9 cellular contexts compared by ENCODE assay signal in genomic region chr18:47254341-47254939, GRCh38. TPM values are rescaled to one million over a fixed set of nuclear protein-coding genes. Genes with fewer than 3 reads are reported as not detected.
A peak's percentile ranks its signal among the peaks of the same experiment; 100 is the strongest.
DNase-seq lines count a peak whose midpoint lies in the region; ATAC-seq and TF ChIP-seq lines count a peak whose summit lies in the region.
"Had no signal": no experiment of that assay in that cellular context is flagged by ENCODE, and none has a peak within 500 bp of the region (broad histone marks: within the 10 kb centered on the region; RNA-seq: fewer than 3 reads in every experiment).

No MANE protein-coding gene starts in this region.

- no peak overlapping the region for H3K4me3 Mint-ChIP-seq in activated CD4-positive, alpha-beta memory T cell treated with anti-CD3 and anti-CD28 coated beads, Interleukin-2, amount 10 ng/mL, durations not matched to agents 7 days and 5 days

- no peak for ATAC-seq in Right ventricle myocardium superior (ENCODE audit: poor library complexity)
- ATAC-seq in upper lobe of right lung: peak; percentile 61
- ATAC-seq in HG03439 (IDR thresholded peaks at IDR 0.05; ENCODE audit: unreplicated experiment): no peak

- H3K9me3 Mint-ChIP-seq in activated CD4-positive, alpha-beta memory T cell treated with anti-CD3 and anti-CD28 coated beads, Interleukin-2, amount 10 ng/mL, durations not matched to agents 7 days and 5 days: no peaks in the 10 kb centered on the region

- peaks cover 0 to 7% of the 10 kb centered on the region in 2 donors for H3K4me1 ChIP-seq in right atrium auricular region
- H3K4me1 ChIP-seq in hepatocyte (ENCODE audit: insufficient read depth): no peaks in the 10 kb centered on the region
- H3K4me1 ChIP-seq in upper lobe of right lung: peaks cover 2% of the 10 kb centered on the region
- no peaks in the 10 kb centered on the region for H3K4me1 ChIP-seq in MM.1S (ENCODE audit: low read length)

- H3K9me3 ChIP-seq in right atrium auricular region: no peaks in the 10 kb centered on the region
- no peaks in the 10 kb centered on the region for H3K9me3 ChIP-seq in hepatocyte (ENCODE audit: low read depth)
- H3K9me3 ChIP-seq in upper lobe of right lung: no peaks in the 10 kb centered on the region
- no peaks in the 10 kb centered on the region for H3K9me3 ChIP-seq in MG63
- H3K9me3 ChIP-seq in MM.1S (replicated peaks; ENCODE audit: insufficient read depth, low read length): no peaks in the 10 kb centered on the region

- WGBS in hepatocyte (ENCODE audit: low lambda C conversion rate, missing lambda C conversion rate): 5% methylated on average over 31 of the region's 31 CpGs

- H3K79me2 ChIP-seq in hepatocyte (no peaks in the 10 kb centered on the region), MM.1S (ENCODE audit: low read length) (no peaks in the 10 kb centered on the region)

- no peak overlapping the region for H3K27ac Mint-ChIP-seq in activated CD4-positive, alpha-beta memory T cell treated with anti-CD3 and anti-CD28 coated beads, Interleukin-2, amount 10 ng/mL, durations not matched to agents 7 days and 5 days

- no peaks in the 10 kb centered on the region for H3F3A ChIP-seq in MM.1S (ENCODE audit: insufficient read depth, low read length)

- POLR2A ChIA-PET in activated CD4-positive, alpha-beta memory T cell treated with anti-CD3 and anti-CD28 coated beads, Interleukin-2, amount 10 ng/mL, durations not matched to agents 7 days and 5 days (lab: Charles Lee): no interaction called here

- H3K9ac ChIP-seq in MM.1S (ENCODE audit: low read length): no peak overlapping the region

- H4K20me1 ChIP-seq in hepatocyte (ENCODE audit: insufficient read depth, poor library complexity, severe bottlenecking) (no peaks in the 10 kb centered on the region), MM.1S (ENCODE audit: insufficient read depth, low read length) (no peaks in the 10 kb centered on the region)

- H3K36me3 Mint-ChIP-seq in activated CD4-positive, alpha-beta memory T cell treated with anti-CD3 and anti-CD28 coated beads, Interleukin-2, amount 10 ng/mL, durations not matched to agents 7 days and 5 days (ENCODE audit: low read depth): peaks cover 4% of the 10 kb centered on the region

- peak; percentile 48 for DNase-seq in Right ventricle myocardium superior
- DNase-seq in right atrium auricular region (ENCODE audit: low spot score): no peak
- peak; percentile 46 for DNase-seq in activated CD4-positive, alpha-beta memory T cell treated with anti-CD3 and anti-CD28 coated beads, Interleukin-2, amount 10 ng/mL, durations not matched to agents 7 days and 5 days
- DNase-seq in hepatocyte (ENCODE audit: low spot score): peak; percentile 78
- peak; percentile 80 for DNase-seq in upper lobe of right lung
- DNase-seq in MG63: no peak
- DNase-seq in MM.1S: no peak
- DNase-seq: NCI-H1694 treated with DMSO at 0.1 percent for 48 hours had no signal

- peaks cover 3% of the 10 kb centered on the region for H3K4me1 Mint-ChIP-seq in activated CD4-positive, alpha-beta memory T cell treated with anti-CD3 and anti-CD28 coated beads, Interleukin-2, amount 10 ng/mL, durations not matched to agents 7 days and 5 days

- H3K27ac ChIP-seq in right atrium auricular region (no peak overlapping the region), hepatocyte (no peak overlapping the region), upper lobe of right lung (no peak overlapping the region), MM.1S (ENCODE audit: low read length) (no peak overlapping the region)

- peaks cover 75% of the 10 kb centered on the region for H3K27me3 Mint-ChIP-seq in activated CD4-positive, alpha-beta memory T cell treated with anti-CD3 and anti-CD28 coated beads, Interleukin-2, amount 10 ng/mL, durations not matched to agents 7 days and 5 days

- H2AFZ ChIP-seq in hepatocyte (no peak overlapping the region), MM.1S (ENCODE audit: low read length) (no peak overlapping the region)

- H3K27me3 ChIP-seq in right atrium auricular region (peaks cover 23 to 26% of the 10 kb centered on the region in 2 donors), hepatocyte (peaks cover 100% of the 10 kb centered on the region), upper lobe of right lung (peaks cover 95% of the 10 kb centered on the region), MG63 (peaks cover 54% of the 10 kb centered on the region), MM.1S (replicated peaks; ENCODE audit: insufficient read depth, low read length) (no peaks in the 10 kb centered on the region)

- no peak overlapping the region for H3K4me3 ChIP-seq in right atrium auricular region
- no peak overlapping the region for H3K4me3 ChIP-seq in hepatocyte
- H3K4me3 ChIP-seq in upper lobe of right lung: no peak overlapping the region
- no peak overlapping the region for H3K4me3 ChIP-seq in MG63
- no peak overlapping the region for H3K4me3 ChIP-seq in MM.1S (ENCODE audit: low read length)

- CTCF ChIA-PET in activated CD4-positive, alpha-beta memory T cell treated with anti-CD3 and anti-CD28 coated beads, Interleukin-2, amount 10 ng/mL, durations not matched to agents 7 days and 5 days (lab: Charles Lee): no interaction called here

- TF ChIP-seq CTCF in right atrium auricular region (IDR thresholded peaks at IDR 0.05): no peak
- no peak for TF ChIP-seq CTCF in hepatocyte (IDR thresholded peaks at IDR 0.05; ENCODE audit: poor library complexity)
- TF ChIP-seq CTCF in upper lobe of right lung (IDR thresholded peaks at IDR 0.05): no peak
- TF ChIP-seq CTCF in MM.1S (IDR thresholded peaks at IDR 0.05; ENCODE audit: low read length): no peak

- H3K4me2 ChIP-seq in hepatocyte (no peak overlapping the region), MM.1S (ENCODE audit: low read depth, low read length) (no peak overlapping the region)

- H3K36me3 ChIP-seq in right atrium auricular region: no peaks in the 10 kb centered on the region
- H3K36me3 ChIP-seq in hepatocyte (replicated peaks; ENCODE audit: insufficient read depth, low read depth): no peaks in the 10 kb centered on the region
- no peaks in the 10 kb centered on the region for H3K36me3 ChIP-seq in upper lobe of right lung
- H3K36me3 ChIP-seq in MG63: no peaks in the 10 kb centered on the region
- H3K36me3 ChIP-seq in MM.1S (replicated peaks; ENCODE audit: insufficient read depth, low read length): no peaks in the 10 kb centered on the region

- intact Hi-C loops in Right ventricle myocardium superior (cut with DNase I): no loop called here
- intact Hi-C loops in upper lobe of right lung (cut with DNase I): no loop called here

- H3K9me2 ChIP-seq in hepatocyte (replicated peaks; ENCODE audit: insufficient read depth) (no peaks in the 10 kb centered on the region), MM.1S (replicated peaks; ENCODE audit: insufficient read depth, low read length) (no peaks in the 10 kb centered on the region)

RNA-seq across cellular contexts. Expression of gene SKOR2, which starts 3.0 kb away (rescaled TPM):
- total RNA-seq in Right ventricle myocardium superior (not detected), right atrium auricular region (not detected), hepatocyte (not detected in 2 replicates), upper lobe of right lung (not detected)
- total RNA-seq in activated CD4-positive, alpha-beta memory T cell treated with anti-CD3 and anti-CD28 coated beads, Interleukin-2, amount 10 ng/mL, durations not matched to agents 7 days and 5 days: not detected
- not detected in 2 replicates for polyA plus RNA-seq in hepatocyte
- not detected in 2 replicates for total RNA-seq in MG63 (2014; rRNA removed; shearing (Covaris generic); ENCODE audit: low replicate concordance)

Comparison
In these comparisons a context has a peak if more than half of its experiments do, and no peak if none do; other contexts are left out.
1. DNase-seq: peak in Right ventricle myocardium superior (single experiment), activated CD4-positive, alpha-beta memory T cell treated with anti-CD3 and anti-CD28 coated beads, Interleukin-2, amount 10 ng/mL, durations not matched to agents 7 days and 5 days (single experiment), hepatocyte (single experiment) and upper lobe of right lung (single experiment); none in right atrium auricular region (single experiment), MG63 (single experiment) and MM.1S (single experiment).